24 cellular contexts compared by ENCODE assay signal in genomic region chr3:194780706-194781105, GRCh38.
A peak's percentile ranks its signal among the peaks of the same experiment; 100 is the strongest.
DNase-seq lines count a peak whose midpoint lies in the region; ATAC-seq, FAIRE-seq and TF ChIP-seq lines count a peak whose summit lies in the region.
"Had no signal": no experiment of that assay in that cellular context is flagged by ENCODE, and none has a peak within 500 bp of the region (broad histone marks: within the 10 kb centered on the region; RNA-seq: fewer than 3 reads in every experiment).

No MANE protein-coding gene starts in this region.

- peaks cover 16 to 21% of the 10 kb centered on the region in 2 donors for H3K27me3 Mint-ChIP-seq in natural killer cell (ENCODE audit: low read depth in 2 of 2)
- peaks cover 5 to 8% (median 5%) of the 10 kb centered on the region in 3 donors for H3K27me3 Mint-ChIP-seq in CD14-positive monocyte (ENCODE audit: low read depth in 3 of 3)

- H3K4me3 ChIP-seq in heart right ventricle (no peak overlapping the region), Panc1 (ENCODE audit: low read depth in 2 of 2, low read length in 2 of 2) (no peak overlapping the region)
- H3K4me3 ChIP-seq: A549; BLaER1 treated with 17β-estradiol and CSF1 and Interleukin-3, amounts not matched to agents 10 nM and 100 nM had no signal

- intact Hi-C loops in cardiac septum (cut with DNase I) (no loop called here), heart right ventricle (cut with DNase I) (loop anchor here in 4 of 10 donors (5.0 to 10.0 kb wide), 4 partner anchors 84 to 324 kb away; partner anchors contain the start of gene FAM43A (in 1 of the 4)), Panc1 (cut with micrococcal nuclease; ENCODE audit: unreplicated experiment) (no loop called here), natural killer cell (cut with micrococcal nuclease) (no loop called here), CD14-positive monocyte (cut with micrococcal nuclease) (no loop called here)

- CTCF ChIA-PET in Panc1 (lab: Charles Lee): no interaction called here

- no peaks in the 10 kb centered on the region for H3K36me3 ChIP-seq in heart right ventricle
- no peaks in the 10 kb centered on the region for H3K36me3 ChIP-seq in Panc1 (ENCODE audit: control insufficient read depth, insufficient read depth, low read length)
- H3K36me3 ChIP-seq: BLaER1 treated with 17β-estradiol and CSF1 and Interleukin-3, amounts not matched to agents 10 nM and 100 nM had no signal

- TF ChIP-seq CTCF in heart right ventricle (IDR thresholded peaks at IDR 0.05): no peak
- no peak for TF ChIP-seq CTCF in Panc1 (IDR thresholded peaks at IDR 0.05)
- no peak for TF ChIP-seq CTCF in natural killer cell (IDR thresholded peaks at IDR 0.05)
- no peak for TF ChIP-seq CTCF in CD14-positive monocyte (IDR thresholded peaks at IDR 0.05)

- H3K27ac ChIP-seq in heart right ventricle (no peak overlapping the region), Panc1 (ENCODE audit: low read length) (no peak overlapping the region)
- H3K27ac ChIP-seq: 22Rv1; A549; BLaER1 treated with 17β-estradiol and CSF1 and Interleukin-3, amounts not matched to agents 10 nM and 100 nM; C4-2B had no signal

- in situ Hi-C loops in Panc1 (cut with HindIII; ENCODE audit: low pct_unique_long_range_greater_than_20kb, low sequenced_read_pairs): no loop called here

- TF ChIP-seq POLR2A in GM12892 (IDR thresholded peaks at IDR 0.05; ENCODE audit: low read depth, low read length): no peak

- H3K9me3 ChIP-seq in heart right ventricle (no peaks in the 10 kb centered on the region), Panc1 (ENCODE audit: control insufficient read depth, insufficient read depth, low read depth, low read length) (no peaks in the 10 kb centered on the region)
- H3K9me3 ChIP-seq: A549 had no signal

- POLR2A ChIA-PET in Panc1 (lab: Charles Lee): no interaction called here

- FAIRE-seq in GM12892 (lab: Jason Lieb, UNC): no peak
- FAIRE-seq: A549, G401.6, GM12891, GM18507, GM19239 had no signal

- no peaks in the 10 kb centered on the region for H3K27me3 ChIP-seq in heart right ventricle
- H3K27me3 ChIP-seq in Panc1 (ENCODE audit: control insufficient read depth, insufficient read depth, low read length): peaks cover 3% of the 10 kb centered on the region
- H3K27me3 ChIP-seq: BLaER1 treated with 17β-estradiol and CSF1 and Interleukin-3, amounts not matched to agents 10 nM and 100 nM had no signal

- no TSS peak for BruUV-seq in Panc1 (replicated peaks; lab: Mats Ljungman, UMichigan)

- H3K4me1 Mint-ChIP-seq in natural killer cell (no peaks in the 10 kb centered on the region), CD14-positive monocyte (peaks cover 32% of the 10 kb centered on the region)
- H3K4me1 Mint-ChIP-seq: CD4-positive, alpha-beta memory T cell; CD4-positive, CD25-positive, alpha-beta regulatory T cell; CD8-positive, alpha-beta memory T cell had no signal

- H3K9me3 Mint-ChIP-seq in natural killer cell (no peaks in the 10 kb centered on the region), CD14-positive monocyte (peaks cover 0 to 6% (median 1%) of the 10 kb centered on the region in 7 donors)
- H3K9me3 Mint-ChIP-seq: CD4-positive, alpha-beta memory T cell; CD4-positive, CD25-positive, alpha-beta regulatory T cell; CD8-positive, alpha-beta memory T cell had no signal

- H3K27ac Mint-ChIP-seq in natural killer cell: no peak overlapping the region
- no peak overlapping the region for H3K27ac Mint-ChIP-seq in CD14-positive monocyte
- H3K27ac Mint-ChIP-seq: B cell; CD4-positive, CD25-positive, alpha-beta regulatory T cell; CD8-positive, alpha-beta memory T cell had no signal

- H3K36me3 Mint-ChIP-seq in natural killer cell (no peaks in the 10 kb centered on the region), CD14-positive monocyte (no peaks in the 10 kb centered on the region)
- H3K36me3 Mint-ChIP-seq: CD4-positive, alpha-beta memory T cell; CD4-positive, CD25-positive, alpha-beta regulatory T cell; CD8-positive, alpha-beta memory T cell had no signal

- H3K4me3 Mint-ChIP-seq in natural killer cell: no peak overlapping the region
- H3K4me3 Mint-ChIP-seq in CD14-positive monocyte: no peak overlapping the region
- H3K4me3 Mint-ChIP-seq: B cell; CD4-positive, CD25-positive, alpha-beta regulatory T cell; CD8-positive, alpha-beta memory T cell had no signal

- 94% methylated on average over 5 of the region's 5 CpGs for WGBS in heart right ventricle, 2 donors

- DNase-seq in cardiac septum (ENCODE audit: low spot score): peak; percentile 66
- DNase-seq in heart right ventricle: no peak
- no peak for DNase-seq in Panc1 (ENCODE audit: low read depth, low spot score)
- peak; percentile 29 for DNase-seq in ecto neural progenitor cell (ENCODE audit: low spot score)
- peak; percentile 36 for DNase-seq in left lobe of liver (ENCODE audit: low spot score)
- no peak for DNase-seq in natural killer cell
- DNase-seq in GM12892 (ENCODE audit: insufficient read length): no peak
- no peak for DNase-seq in CD14-positive monocyte (ENCODE audit: low spot score)
- DNase-seq: AML-193; CD4-positive, alpha-beta memory T cell; CD4-positive, CD25-positive, alpha-beta regulatory T cell; CD8-positive, alpha-beta memory T cell; COR-L47; DMS79 treated with DMSO at 0.1 percent for 48 hours; GF-D8 had no signal

- H3K4me1 ChIP-seq in heart right ventricle (peaks cover 8 to 47% (median 28%) of the 10 kb centered on the region in 9 donors), Panc1 (ENCODE audit: control insufficient read depth, insufficient read depth, low read length) (no peaks in the 10 kb centered on the region)
- H3K4me1 ChIP-seq: A549 had no signal

- ATAC-seq in heart right ventricle: no peak
- ATAC-seq in Panc1: 0 out of 2 replicates have a peak, but pooled peaks have one; percentile 25
- no peak for ATAC-seq in left lobe of liver
- ATAC-seq in natural killer cell: no peak
- ATAC-seq: A549 had no signal

Comparison
In these comparisons a context has a peak if more than half of its experiments do, and no peak if none do; other contexts are left out.
1. DNase-seq: peak in cardiac septum (single experiment), ecto neural progenitor cell (single experiment) and left lobe of liver (single experiment); none in heart right ventricle (0 of 2), Panc1 (single experiment), natural killer cell (single experiment), GM12892 (single experiment) and CD14-positive monocyte (single experiment).